ENCODE assay signal across 13 cellular contexts in genomic region chr7:151993977-151994676, GRCh38. TPM values are rescaled to one million over a fixed set of nuclear protein-coding genes. Genes with fewer than 3 reads are reported as not detected.
DNase-seq lines count a peak whose midpoint lies in the region; ATAC-seq and TF ChIP-seq lines count a peak whose summit lies in the region.
"Had no signal": no experiment of that assay in that cellular context is flagged by ENCODE, and none has a peak within 500 bp of the region (broad histone marks: within the 10 kb centered on the region; RNA-seq: fewer than 3 reads in every experiment).

No MANE protein-coding gene starts in this region.

- intact Hi-C loops in Caco-2 (cut with micrococcal nuclease; ENCODE audit: unreplicated experiment): no loop called here

- H3K36me3 Mint-ChIP-seq in Caco-2 (ENCODE audit: insufficient read depth, unreplicated experiment): peaks cover 6% of the 10 kb centered on the region
- H3K36me3 Mint-ChIP-seq in activated T-cell treated with anti-CD3 and anti-CD28 coated beads, Interleukin-2, amount 50 U/mL, for 4 hours (ENCODE audit: insufficient read depth): no peaks in the 10 kb centered on the region
- H3K36me3 Mint-ChIP-seq in immature natural killer cell: no peaks in the 10 kb centered on the region
- H3K36me3 Mint-ChIP-seq: T-cell had no signal

- H3K27me3 ChIP-seq in Caco-2 (replicated peaks; ENCODE audit: control insufficient read depth, insufficient read depth, low read length): no peaks in the 10 kb centered on the region

- H3K27ac Mint-ChIP-seq in Caco-2 (ENCODE audit: unreplicated experiment): no peak overlapping the region
- no peak overlapping the region for H3K27ac Mint-ChIP-seq in immature natural killer cell
- H3K27ac Mint-ChIP-seq: activated T-helper 1 cell treated with anti-CD3 and anti-CD28 coated beads, Interleukin-12 subunit alpha, Interleukin-12 subunit beta, Interleukin-2, Interleukin-4 antibody, amounts not matched to agents 30 ng/mL and 10 ng/mL and 1 ng/mL, durations not matched to agents 14 hours and 24 hours and 36 hours; stimulated activated naive CD8-positive, alpha-beta T cell treated with anti-CD3 and anti-CD28 coated beads, Interleukin-15, Interleukin-2, amounts not matched to agents 100 ng/mL and 50 ng/mL, for 24 hours; T-cell had no signal

- H3K4me3 Mint-ChIP-seq in Caco-2 (ENCODE audit: unreplicated experiment) (peak overlapping the region; percentile 12), immature natural killer cell (no peak overlapping the region)
- no peak overlapping the region for H3K4me3 Mint-ChIP-seq in activated T-cell treated with anti-CD3 and anti-CD28 coated beads, Interleukin-2, amount 50 U/mL, for 4 hours
- H3K4me3 Mint-ChIP-seq: activated T-helper 1 cell treated with anti-CD3 and anti-CD28 coated beads, Interleukin-12 subunit alpha, Interleukin-12 subunit beta, Interleukin-2, Interleukin-4 antibody, amounts not matched to agents 30 ng/mL and 10 ng/mL and 1 ng/mL, durations not matched to agents 14 hours and 24 hours and 36 hours; naive thymus-derived CD4-positive, alpha-beta T cell; stimulated activated naive CD8-positive, alpha-beta T cell treated with anti-CD3 and anti-CD28 coated beads, Interleukin-15, Interleukin-2, amounts not matched to agents 100 ng/mL and 50 ng/mL, for 24 hours; T-cell had no signal

- H3K27me3 Mint-ChIP-seq in Caco-2 (ENCODE audit: insufficient read depth, unreplicated experiment) (peaks cover 5% of the 10 kb centered on the region), immature natural killer cell (ENCODE audit: low read depth in 3 of 3) (peaks cover 4 to 16% (median 7%) of the 10 kb centered on the region in 3 donors)
- peaks cover 44% of the 10 kb centered on the region for H3K27me3 Mint-ChIP-seq in activated T-cell treated with anti-CD3 and anti-CD28 coated beads, Interleukin-2, amount 50 U/mL, for 4 hours (ENCODE audit: low read depth)

- H3K9me3 Mint-ChIP-seq in Caco-2 (ENCODE audit: unreplicated experiment) (no peaks in the 10 kb centered on the region), immature natural killer cell (peaks cover 0 to 2% (median 0%) of the 10 kb centered on the region in 6 donors)
- H3K9me3 Mint-ChIP-seq in activated T-cell treated with anti-CD3 and anti-CD28 coated beads, Interleukin-2, amount 50 U/mL, for 4 hours: no peaks in the 10 kb centered on the region
- H3K9me3 Mint-ChIP-seq: activated T-helper 1 cell treated with anti-CD3 and anti-CD28 coated beads, Interleukin-12 subunit alpha, Interleukin-12 subunit beta, Interleukin-2, Interleukin-4 antibody, amounts not matched to agents 30 ng/mL and 10 ng/mL and 1 ng/mL, durations not matched to agents 14 hours and 24 hours and 36 hours; naive thymus-derived CD4-positive, alpha-beta T cell; stimulated activated naive CD8-positive, alpha-beta T cell treated with anti-CD3 and anti-CD28 coated beads, Interleukin-15, Interleukin-2, amounts not matched to agents 100 ng/mL and 50 ng/mL, for 24 hours; T-cell had no signal

- POLR2A ChIA-PET in Caco-2 (lab: Charles Lee): no interaction called here

- BruUV-seq in Caco-2 (replicated peaks; lab: Mats Ljungman, UMichigan): no TSS peak

- TF ChIP-seq CTCF in Caco-2 (IDR thresholded peaks at IDR 0.05; ENCODE audit: insufficient read depth in 1 of 2, low read depth in 1 of 2, low read length in 1 of 2, severe bottlenecking in 1 of 2, unreplicated experiment in 1 of 2): no peak

- H3K4me1 ChIP-seq in Caco-2: 0 out of 2 replicates have a peak, but pooled peaks cover 5% of the 10 kb centered on the region

- CTCF ChIA-PET in Caco-2 (lab: Charles Lee): interaction anchor here (0.7 kb wide), 1 partner anchor 42 kb away, joined by 6 read pairs; no protein-coding TSS in a partner anchor

- no peaks in the 10 kb centered on the region for H3K4me1 Mint-ChIP-seq in Caco-2 (ENCODE audit: low read depth, unreplicated experiment)
- peaks cover 4% of the 10 kb centered on the region for H3K4me1 Mint-ChIP-seq in activated T-cell treated with anti-CD3 and anti-CD28 coated beads, Interleukin-2, amount 50 U/mL, for 4 hours (ENCODE audit: low read depth)
- H3K4me1 Mint-ChIP-seq in immature natural killer cell: peaks cover 2 to 6% of the 10 kb centered on the region in 2 donors

- peak; percentile 71 to 76 for ATAC-seq in activated T-cell treated with anti-CD3 and anti-CD28 coated beads, Interleukin-2, amount 50 U/mL, for 4 hours
- ATAC-seq in HG03135 (IDR thresholded peaks at IDR 0.05; ENCODE audit: unreplicated experiment): no peak
- ATAC-seq: naive thymus-derived CD4-positive, alpha-beta T cell; T-cell had no signal

- H3K36me3 ChIP-seq in Caco-2 (ENCODE audit: control insufficient read depth, insufficient read depth, low read length): no peaks in the 10 kb centered on the region

- H3K4me3 ChIP-seq in Caco-2 (ENCODE audit: low read depth, low read length): no peak overlapping the region
- H3K4me3 ChIP-seq: skin epidermis had no signal

- H3K9me3 ChIP-seq in Caco-2: no peaks in the 10 kb centered on the region

- DNase-seq in Caco-2: no peak
- DNase-seq in DMS53 (lab: John Stamatoyannopoulos, UW): peak; percentile 91
- no peak for DNase-seq in activated T-cell treated with anti-CD3 and anti-CD28 coated beads, Interleukin-2, amount 50 U/mL, for 4 hours
- DNase-seq in inferior parietal cortex (ENCODE audit: extremely low spot score): peak; percentile 45
- no peak for DNase-seq in Kasumi-1 (lab: John Stamatoyannopoulos, UW)
- no peak for DNase-seq in immature natural killer cell
- DNase-seq: kidney; naive thymus-derived CD4-positive, alpha-beta T cell; T-cell had no signal

RNA-seq across cellular contexts. Expression of gene GALNT11, which starts 31.3 kb away (rescaled TPM):
- 31.4 and 34.9 TPM in 2 replicates for total RNA-seq in Caco-2 (2022)
- 10 to 100 TPM; 16.6 to 17.3 (median 16.7) TPM for total RNA-seq in activated T-cell treated with anti-CD3 and anti-CD28 coated beads, Interleukin-2, amount 50 U/mL, for 4 hours
- 10 to 100 TPM; 59.2 to 86.2 (median 63.3) TPM for polyA plus RNA-seq in immature natural killer cell

RNA-seq across cellular contexts. Expression of gene GALNTL5, which starts 37.9 kb away (rescaled TPM):
- total RNA-seq in Caco-2 (2022): not detected in 2 replicates
- not detected for total RNA-seq in activated T-cell treated with anti-CD3 and anti-CD28 coated beads, Interleukin-2, amount 50 U/mL, for 4 hours
- not detected for polyA plus RNA-seq in immature natural killer cell
- total RNA-seq: activated T-helper 1 cell treated with anti-CD3 and anti-CD28 coated beads, Interleukin-12 subunit alpha, Interleukin-12 subunit beta, Interleukin-2, Interleukin-4 antibody, amounts not matched to agents 30 ng/mL and 10 ng/mL and 1 ng/mL, durations not matched to agents 14 hours and 24 hours and 36 hours; kidney; naive thymus-derived CD4-positive, alpha-beta T cell; T-cell had no signal
- polyA plus RNA-seq: naive thymus-derived CD4-positive, alpha-beta T cell had no signal

Comparison
In these comparisons a context has a peak if more than half of its experiments do, and no peak if none do; other contexts are left out.
1. DNase-seq: peak in DMS53 (single experiment) and inferior parietal cortex (single experiment); none in Caco-2 (0 of 2), activated T-cell treated with anti-CD3 and anti-CD28 coated beads, Interleukin-2, amount 50 U/mL, for 4 hours (single experiment), Kasumi-1 (0 of 2) and immature natural killer cell (0 of 3).